In genomic region chr12:92156704-92157395, GRCh38 we compare ENCODE assay signal across 1 cellular context.
A peak's percentile ranks its signal among the peaks of the same experiment; 100 is the strongest.
TF ChIP-seq lines count a peak whose summit lies in the region.

No MANE protein-coding gene starts in this region.

TF ChIP-seq in HepG2, 621 proteins besides CTCF, POLR2A, EP300 and RAD21:
- 0 out of 2 replicates have a peak, but pooled peaks have one; percentile 62 for TF ChIP-seq ZNF652 (CRISPR knock-in tag; IDR thresholded peaks at IDR 0.05; ENCODE audit: borderline replicate concordance, low read depth)
- TF ChIP-seq, protein P1, sequence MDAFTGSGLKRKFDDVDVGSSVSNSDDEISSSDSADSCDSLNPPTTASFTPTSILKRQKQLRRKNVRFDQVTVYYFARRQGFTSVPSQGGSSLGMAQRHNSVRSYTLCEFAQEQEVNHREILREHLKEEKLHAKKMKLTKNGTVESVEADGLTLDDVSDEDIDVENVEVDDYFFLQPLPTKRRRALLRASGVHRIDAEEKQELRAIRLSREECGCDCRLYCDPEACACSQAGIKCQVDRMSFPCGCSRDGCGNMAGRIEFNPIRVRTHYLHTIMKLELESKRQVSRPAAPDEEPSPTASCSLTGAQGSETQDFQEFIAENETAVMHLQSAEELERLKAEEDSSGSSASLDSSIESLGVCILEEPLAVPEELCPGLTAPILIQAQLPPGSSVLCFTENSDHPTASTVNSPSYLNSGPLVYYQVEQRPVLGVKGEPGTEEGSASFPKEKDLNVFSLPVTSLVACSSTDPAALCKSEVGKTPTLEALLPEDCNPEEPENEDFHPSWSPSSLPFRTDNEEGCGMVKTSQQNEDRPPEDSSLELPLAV (CRISPR knock-in tag; conservative IDR thresholded peaks at IDR 0.05; ENCODE audit: low read depth): no peak
